ENCODE assay signal across 1 cellular context in the genomic region with DNA sequence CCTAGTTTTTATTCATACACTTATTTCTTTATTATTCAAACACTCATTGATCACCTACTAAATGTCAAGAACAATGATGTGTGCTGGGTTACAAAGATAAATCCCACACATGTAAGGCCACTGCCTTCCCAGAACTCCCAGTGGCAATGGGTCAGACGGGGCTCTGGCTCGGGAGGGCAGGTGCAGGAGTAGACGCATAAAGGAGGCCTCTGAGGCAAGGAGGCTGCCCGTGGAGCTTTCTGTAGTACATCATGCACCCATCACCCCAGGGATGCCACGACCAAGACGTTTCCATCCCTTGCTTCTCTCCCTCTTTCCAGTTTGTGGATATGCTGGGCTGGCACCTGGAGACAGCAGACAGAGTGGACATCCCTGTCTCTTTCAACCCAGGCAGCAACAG.
TF ChIP-seq lines count a peak whose summit lies in the region.

No MANE protein-coding gene starts in this region.

TF ChIP-seq in H1, 55 proteins besides CTCF, POLR2A, EP300 and RAD21:
- TF ChIP-seq CREB1 (IDR thresholded peaks at IDR 0.05) (no peak), HDAC6 (IDR thresholded peaks at IDR 0.05; ENCODE audit: low read depth, low read length) (no peak), SRF (IDR thresholded peaks at IDR 0.05; ENCODE audit: low read depth, low read length) (no peak), TAF7 (optimal IDR thresholded peaks at IDR 0.05; ENCODE audit: borderline replicate concordance, low read depth, low read length) (no peak), NANOG (IDR thresholded peaks at IDR 0.05; ENCODE audit: insufficient read depth, low read depth, low read length, poor library complexity, severe bottlenecking) (no peak), BRCA1 (IDR thresholded peaks at IDR 0.05; ENCODE audit: low read depth, low read length) (no peak), CEBPB (IDR thresholded peaks at IDR 0.05; ENCODE audit: low read depth, low read length) (no peak), RXRA (IDR thresholded peaks at IDR 0.05; ENCODE audit: insufficient read depth, low read depth, low read length) (no peak), KDM5A (IDR thresholded peaks at IDR 0.05; ENCODE audit: low read length) (no peak), SAP30 (IDR thresholded peaks at IDR 0.05; ENCODE audit: insufficient read depth, insufficient replicate concordance, low read length) (no peak), SP1 (IDR thresholded peaks at IDR 0.05; ENCODE audit: low read depth, low read length) (no peak), CHD2 (IDR thresholded peaks at IDR 0.05; ENCODE audit: low read length) (no peak), SIN3A (conservative IDR thresholded peaks at IDR 0.05 in 1 of 2, IDR thresholded peaks at IDR 0.05 in 1 of 2; ENCODE audit: low read depth in 1 of 2, low read length in 2 of 2) (no peak), SIX5 (IDR thresholded peaks at IDR 0.05; ENCODE audit: low read depth, low read length) (no peak), GABPA (IDR thresholded peaks at IDR 0.05; ENCODE audit: borderline replicate concordance, insufficient read depth, low read length) (no peak)
